3 cellular contexts compared by ENCODE assay signal in genomic region chr14:91573528-91573893, GRCh38.
TF ChIP-seq lines count a peak whose summit lies in the region.

No MANE protein-coding gene starts in this region.

TF ChIP-seq in SK-N-SH, 30 proteins besides CTCF, POLR2A, EP300 and RAD21 (continued from another document):
- TF ChIP-seq USF2 (IDR thresholded peaks at IDR 0.05; ENCODE audit: borderline replicate concordance, low read depth, low read length) (no peak), SMC3 (IDR thresholded peaks at IDR 0.05; ENCODE audit: low read depth, low read length) (no peak), MEF2A (IDR thresholded peaks at IDR 0.05; ENCODE audit: borderline replicate concordance, low read depth) (no peak), GABPA (IDR thresholded peaks at IDR 0.05; ENCODE audit: low read depth) (no peak), TEAD4 (IDR thresholded peaks at IDR 0.05; ENCODE audit: borderline replicate concordance, insufficient read depth) (no peak), RFX5 (IDR thresholded peaks at IDR 0.05; ENCODE audit: low read length) (no peak), NRF1 (IDR thresholded peaks at IDR 0.05; ENCODE audit: low read depth, low read length) (no peak), RXRA (IDR thresholded peaks at IDR 0.05; ENCODE audit: borderline replicate concordance, low read depth) (no peak), MXI1 (IDR thresholded peaks at IDR 0.05; ENCODE audit: low read depth, low read length) (no peak)

TF ChIP-seq in SK-N-SH treated with all-trans-retinoic acid at 6 μM for 48 hours, 23 proteins besides CTCF, POLR2A, EP300 and RAD21 (continued from another document):
- TF ChIP-seq RARB (CRISPR knock-in tag; IDR thresholded peaks at IDR 0.05) = no peak
- no peak for TF ChIP-seq CREB5 (CRISPR knock-in tag; IDR thresholded peaks at IDR 0.05; ENCODE audit: low read depth)
- TF ChIP-seq ZFP30 (CRISPR knock-in tag; IDR thresholded peaks at IDR 0.05) = no peak
- TF ChIP-seq ZNF70 (CRISPR knock-in tag; IDR thresholded peaks at IDR 0.05) = no peak
- no peak for TF ChIP-seq ISL1 (CRISPR knock-in tag; IDR thresholded peaks at IDR 0.05)
- TF ChIP-seq OSR1 (CRISPR knock-in tag; IDR thresholded peaks at IDR 0.05) = no peak
- no peak for TF ChIP-seq BACH2 (CRISPR knock-in tag; IDR thresholded peaks at IDR 0.05; ENCODE audit: borderline replicate concordance)

TF ChIP-seq in WTC11, 78 proteins besides CTCF, POLR2A, EP300 and RAD21 (continued from another document):
- no peak for TF ChIP-seq AR (CRISPR knock-in tag; IDR thresholded peaks at IDR 0.05)
